Comparison of ENCODE assay signal across 30 cellular contexts in the genomic region with DNA sequence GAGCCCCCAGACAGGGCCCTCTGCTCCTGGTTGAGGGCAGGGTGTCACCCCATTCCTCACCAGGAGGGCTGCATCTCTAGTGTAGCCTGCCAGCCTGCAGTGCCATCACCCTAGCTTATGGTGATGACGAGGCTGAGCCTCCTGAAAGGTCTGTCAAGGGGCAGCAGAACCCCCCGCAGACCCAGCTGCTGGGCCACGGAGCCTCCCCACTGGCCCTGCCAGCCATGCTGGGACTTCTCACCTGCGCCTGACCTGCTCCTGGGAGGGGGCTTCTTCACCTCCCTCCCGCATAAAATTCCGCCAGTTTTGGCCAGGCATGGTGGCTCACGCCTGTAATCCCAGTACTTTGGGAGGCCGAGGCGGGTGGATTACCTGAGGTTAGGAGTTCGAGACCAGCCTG.
"Had no signal": no experiment of that assay in that cellular context is flagged by ENCODE, and none has a peak within 500 bp of the region (broad histone marks: within the 10 kb centered on the region; RNA-seq: fewer than 3 reads in every experiment).

No MANE protein-coding gene starts in this region.

- H3K9me3 Mint-ChIP-seq: activated naive CD4-positive, alpha-beta T cell treated with anti-CD3 and anti-CD28 coated beads, Interleukin-2, amount 50 U/mL, for 24 hours had no signal

- ATAC-seq: activated CD4-positive, alpha-beta T cell treated with anti-CD3 and anti-CD28 coated beads for 36 hours; activated CD8-positive, alpha-beta memory T cell treated with anti-CD3 and anti-CD28 coated beads, Interleukin-2, amount 10 ng/mL, durations not matched to agents 7 days and 5 days; activated CD8-positive, alpha-beta T cell treated with anti-CD3 and anti-CD28 coated beads, Interleukin-2, amount 10 ng/mL, durations not matched to agents 7 days and 5 days; activated naive CD8-positive, alpha-beta T cell treated with anti-CD3 and anti-CD28 coated beads, Interleukin-2, amount 50 U/mL, for 24 hours; body of pancreas had no signal

- DNase-seq: activated CD4-positive, alpha-beta memory T cell treated with anti-CD3 and anti-CD28 coated beads for 36 hours; activated CD4-positive, alpha-beta T cell treated with anti-CD3 and anti-CD28 coated beads for 36 hours; activated CD4-positive, alpha-beta T cell treated with anti-CD3 and anti-CD28 coated beads, Interleukin-2, amount 10 ng/mL, durations not matched to agents 24 days and 14 days; activated CD4-positive, CD25-positive, alpha-beta regulatory T cell; activated CD4-positive, CD25-positive, alpha-beta regulatory T cell treated with anti-CD3 and anti-CD28 coated beads, Interleukin-2, amount 50 U/mL, for 72 hours; activated CD8-positive, alpha-beta memory T cell treated with anti-CD3 and anti-CD28 coated beads, Interleukin-2, amount 10 ng/mL, durations not matched to agents 7 days and 5 days; activated CD8-positive, alpha-beta memory T cell treated with anti-CD3 and anti-CD28 coated beads, Interleukin-2, amount 50 U/mL, for 4 hours; activated CD8-positive, alpha-beta T cell treated with anti-CD3 and anti-CD28 coated beads, Interleukin-2, amount 10 ng/mL, durations not matched to agents 7 days and 5 days; activated gamma-delta T cell treated with Interleukin-2 at 50 U/mL for 16 hours; activated naive CD4-positive, alpha-beta T cell treated with Interleukin-2 at 50 U/mL for 16 hours; activated naive CD8-positive, alpha-beta T cell treated with anti-CD3 and anti-CD28 coated beads for 36 hours; activated naive CD8-positive, alpha-beta T cell treated with anti-CD3 and anti-CD28 coated beads, Interleukin-2, amount 50 U/mL, for 24 hours; activated T-cell treated with anti-CD3 and anti-CD28 coated beads, Interleukin-2, amount 50 U/mL, for 1 hour; activated T-cell treated with anti-CD3 and anti-CD28 coated beads, Interleukin-2, amount 50 U/mL, for 48 hours; adrenal gland; amygdala; aorta; body of pancreas; caudate nucleus; cortex of kidney; dermis blood vessel endothelial cell; effector CD8-positive, alpha-beta T cell; esophagus squamous epithelium; foreskin melanocyte; head of caudate nucleus; T-helper 2 cell had no signal

- H3K27me3 Mint-ChIP-seq: activated CD4-positive, alpha-beta memory T cell treated with anti-CD3 and anti-CD28 coated beads for 36 hours; activated CD4-positive, alpha-beta T cell treated with anti-CD3 and anti-CD28 coated beads for 36 hours; activated naive CD4-positive, alpha-beta T cell treated with anti-CD3 and anti-CD28 coated beads, Interleukin-2, amount 50 U/mL, for 24 hours had no signal

- H3K4me3 ChIP-seq: adrenal gland, body of pancreas, esophagus squamous epithelium had no signal

- H3K4me3 Mint-ChIP-seq: activated CD4-positive, alpha-beta memory T cell treated with anti-CD3 and anti-CD28 coated beads for 36 hours; activated CD4-positive, alpha-beta T cell treated with anti-CD3 and anti-CD28 coated beads for 36 hours; activated CD4-positive, alpha-beta T cell treated with anti-CD3 and anti-CD28 coated beads, Interleukin-2, amount 10 ng/mL, durations not matched to agents 24 days and 14 days; activated CD8-positive, alpha-beta memory T cell treated with anti-CD3 and anti-CD28 coated beads, Interleukin-2, amount 10 ng/mL, durations not matched to agents 7 days and 5 days; activated CD8-positive, alpha-beta T cell treated with anti-CD3 and anti-CD28 coated beads, Interleukin-2, amount 10 ng/mL, durations not matched to agents 7 days and 5 days; activated naive CD4-positive, alpha-beta T cell treated with anti-CD3 and anti-CD28 coated beads, Interleukin-2, amount 50 U/mL, for 24 hours; activated naive CD8-positive, alpha-beta T cell treated with anti-CD3 and anti-CD28 coated beads for 36 hours; activated naive CD8-positive, alpha-beta T cell treated with anti-CD3 and anti-CD28 coated beads, Interleukin-2, amount 50 U/mL, for 24 hours; activated T-helper 1 cell treated with anti-CD3 and anti-CD28 coated beads, Interleukin-12 subunit alpha, Interleukin-12 subunit beta, Interleukin-2, Interleukin-4 antibody, amounts not matched to agents 30 ng/mL and 10 ng/mL and 1 ng/mL, durations not matched to agents 14 hours and 24 hours and 36 hours had no signal

- H3K36me3 ChIP-seq: adrenal gland, esophagus squamous epithelium had no signal

- H3K27ac Mint-ChIP-seq: activated CD4-positive, alpha-beta memory T cell treated with anti-CD3 and anti-CD28 coated beads for 36 hours; activated CD4-positive, alpha-beta T cell treated with anti-CD3 and anti-CD28 coated beads for 36 hours; activated CD4-positive, alpha-beta T cell treated with anti-CD3 and anti-CD28 coated beads, Interleukin-2, amount 10 ng/mL, durations not matched to agents 24 days and 14 days; activated CD8-positive, alpha-beta memory T cell treated with anti-CD3 and anti-CD28 coated beads, Interleukin-2, amount 10 ng/mL, durations not matched to agents 7 days and 5 days; activated CD8-positive, alpha-beta T cell treated with anti-CD3 and anti-CD28 coated beads, Interleukin-2, amount 10 ng/mL, durations not matched to agents 7 days and 5 days; activated naive CD4-positive, alpha-beta T cell treated with anti-CD3 and anti-CD28 coated beads, Interleukin-2, amount 50 U/mL, for 24 hours; activated naive CD8-positive, alpha-beta T cell treated with anti-CD3 and anti-CD28 coated beads for 36 hours; activated naive CD8-positive, alpha-beta T cell treated with anti-CD3 and anti-CD28 coated beads, Interleukin-2, amount 50 U/mL, for 24 hours; activated T-helper 1 cell treated with anti-CD3 and anti-CD28 coated beads, Interleukin-12 subunit alpha, Interleukin-12 subunit beta, Interleukin-2, Interleukin-4 antibody, amounts not matched to agents 30 ng/mL and 10 ng/mL and 1 ng/mL, durations not matched to agents 14 hours and 24 hours and 36 hours; activated T-helper 2 cell treated with anti-CD3 and anti-CD28 coated beads, Interferon-gamma antibody, Interleukin-2, Interleukin-4, amounts not matched to agents 10 μg/mL and 5 μg/mL and 100 μg/mL, durations not matched to agents 14 hours and 24 hours and 36 hours had no signal

- H3K9me3 ChIP-seq: adrenal gland, body of pancreas, esophagus squamous epithelium had no signal

- H3K27ac ChIP-seq: adrenal gland, body of pancreas, epithelial cell of prostate, esophagus squamous epithelium had no signal

- H3K27me3 ChIP-seq: adrenal gland, body of pancreas had no signal

- H3K36me3 Mint-ChIP-seq: activated CD4-positive, alpha-beta memory T cell treated with anti-CD3 and anti-CD28 coated beads for 36 hours; activated naive CD4-positive, alpha-beta T cell treated with anti-CD3 and anti-CD28 coated beads, Interleukin-2, amount 50 U/mL, for 24 hours had no signal
